Comparison of ENCODE assay signal across 11 cellular contexts in genomic region chr2:15912203-15912602, GRCh38. TPM values are rescaled to one million over a fixed set of nuclear protein-coding genes. Genes with fewer than 3 reads are reported as not detected.
A peak's percentile ranks its signal among the peaks of the same experiment; 100 is the strongest.
DNase-seq lines count a peak whose midpoint lies in the region; ATAC-seq and TF ChIP-seq lines count a peak whose summit lies in the region.
"Had no signal": no experiment of that assay in that cellular context is flagged by ENCODE, and none has a peak within 500 bp of the region (broad histone marks: within the 10 kb centered on the region; RNA-seq: fewer than 3 reads in every experiment).

No MANE protein-coding gene starts in this region.

- no peaks in the 10 kb centered on the region for H3K36me3 ChIP-seq in esophagus muscularis mucosa

- DNase-seq in AG20443 (ENCODE audit: low spot score) (peak; percentile 32), NCI-H226 (peak; percentile 98), esophagus muscularis mucosa (ENCODE audit: extremely low spot score) (peak; percentile 91), neural crest cell (ENCODE audit: low read depth, low spot score) (no peak), retina (no peak), WTC11 (ENCODE audit: low spot score) (no peak), GM19240 (ENCODE audit: insufficient read length, low spot score) (no peak), DMS79 treated with DMSO at 0.1 percent for 48 hours (lab: John Stamatoyannopoulos, UW) (no peak)
- DNase-seq: cortex of kidney had no signal

- H3K27ac ChIP-seq in esophagus muscularis mucosa (replicated peaks in 1 of 4), result peak overlapping the region in 1 of 4 donors; percentile 19

- peaks cover 21 to 26% (median 25%) of the 10 kb centered on the region in 4 donors for H3K4me1 ChIP-seq in esophagus muscularis mucosa

- intact Hi-C loops in esophagus muscularis mucosa (cut with DNase I), result no loop called here

- H3K27me3 ChIP-seq in esophagus muscularis mucosa, result no peaks in the 10 kb centered on the region

- TF ChIP-seq POLR2A in esophagus muscularis mucosa (IDR thresholded peaks at IDR 0.05; ENCODE audit: low read depth), result no peak

- no peak for TF ChIP-seq EP300 in esophagus muscularis mucosa (IDR thresholded peaks at IDR 0.05)

- WGBS in esophagus muscularis mucosa, result 9% methylated on average over 10 of the region's 10 CpGs

- CTCF ChIA-PET in WTC11 (lab: Charles Lee), result no interaction called here

- H3K9me3 Mint-ChIP-seq in neural crest cell, result no peaks in the 10 kb centered on the region
- H3K9me3 Mint-ChIP-seq in WTC11, result no peaks in the 10 kb centered on the region
- H3K9me3 Mint-ChIP-seq: memory B cell had no signal

- H3K36me3 Mint-ChIP-seq in neural crest cell (ENCODE audit: low read depth) (no peaks in the 10 kb centered on the region), WTC11 (no peaks in the 10 kb centered on the region)
- H3K36me3 Mint-ChIP-seq: memory B cell had no signal

- H3K4me1 Mint-ChIP-seq in neural crest cell (peaks cover 13% of the 10 kb centered on the region), WTC11 (0 out of 2 replicates have a peak, but pooled peaks cover 4% of the 10 kb centered on the region)
- H3K4me1 Mint-ChIP-seq: memory B cell had no signal

- POLR2A ChIA-PET in WTC11 (lab: Charles Lee), result no interaction called here

- no peaks in the 10 kb centered on the region for H3K9me3 ChIP-seq in esophagus muscularis mucosa

- no peaks in the 10 kb centered on the region for H3K27me3 Mint-ChIP-seq in neural crest cell (ENCODE audit: low read depth)
- no peaks in the 10 kb centered on the region for H3K27me3 Mint-ChIP-seq in WTC11 (ENCODE audit: low read depth)
- H3K27me3 Mint-ChIP-seq: memory B cell had no signal

- ATAC-seq in WTC11, result no peak

- no peak overlapping the region for H3K4me3 ChIP-seq in esophagus muscularis mucosa

- TF ChIP-seq CTCF in esophagus muscularis mucosa (IDR thresholded peaks at IDR 0.05), result no peak
- no peak for TF ChIP-seq CTCF in neural crest cell (conservative IDR thresholded peaks at IDR 0.05)
- no peak for TF ChIP-seq CTCF in WTC11 (IDR thresholded peaks at IDR 0.05)

- H3K27ac Mint-ChIP-seq in neural crest cell (ENCODE audit: unreplicated experiment), result peak overlapping the region; percentile 51
- H3K27ac Mint-ChIP-seq in WTC11, result no peak overlapping the region
- H3K27ac Mint-ChIP-seq: memory B cell had no signal

- no peak overlapping the region for H3K4me3 Mint-ChIP-seq in neural crest cell
- no peak overlapping the region for H3K4me3 Mint-ChIP-seq in WTC11
- H3K4me3 Mint-ChIP-seq: memory B cell had no signal

TF ChIP-seq in WTC11, 78 proteins besides CTCF, POLR2A, EP300 and RAD21:
- TF ChIP-seq E2F4 (CRISPR knock-in tag; IDR thresholded peaks at IDR 0.05; ENCODE audit: borderline replicate concordance, low read depth) (no peak), ETV6 (CRISPR knock-in tag; IDR thresholded peaks at IDR 0.05) (no peak), JAZF1 (CRISPR knock-in tag; IDR thresholded peaks at IDR 0.05) (no peak), FOXP1 (CRISPR knock-in tag; IDR thresholded peaks at IDR 0.05; ENCODE audit: borderline replicate concordance) (no peak), ZNF281 (CRISPR knock-in tag; IDR thresholded peaks at IDR 0.05) (no peak), ZNF512 (CRISPR knock-in tag; IDR thresholded peaks at IDR 0.05; ENCODE audit: borderline replicate concordance) (no peak), ZNF121 (CRISPR knock-in tag; IDR thresholded peaks at IDR 0.05) (no peak), ZBTB21 (CRISPR knock-in tag; IDR thresholded peaks at IDR 0.05; ENCODE audit: borderline replicate concordance) (no peak), NFATC4 (CRISPR knock-in tag; IDR thresholded peaks at IDR 0.05) (no peak), NR1H2 (CRISPR knock-in tag; IDR thresholded peaks at IDR 0.05) (no peak), SMAD4 (CRISPR knock-in tag; IDR thresholded peaks at IDR 0.05) (no peak), NR2C2 (CRISPR knock-in tag; IDR thresholded peaks at IDR 0.05) (no peak)
TF ChIP-seq in WTC11: peak in this region for 0.

RNA-seq across cellular contexts. Expression of gene MYCN, which starts 28.1 kb away (rescaled TPM):
- total RNA-seq in esophagus muscularis mucosa (1 to 10 TPM in 2 of 4 donors, under 1 TPM in 2; 0.83 to 1.2 (median 1.1) TPM), neural crest cell (144 and 149 TPM in 2 replicates), WTC11 (2021) (68.3 to 77.5 TPM (median 75.3 TPM) in 3 replicates)
- total RNA-seq: activated CD8-positive, alpha-beta memory T cell treated with anti-CD3 and anti-CD28 coated beads for 36 hours had no signal

Comparison
In these comparisons a context has a peak if more than half of its experiments do, and no peak if none do; other contexts are left out.
1. DNase-seq: peak in AG20443 (single experiment), NCI-H226 (single experiment) and esophagus muscularis mucosa (single experiment); none in neural crest cell (single experiment), retina (single experiment), WTC11 (single experiment), GM19240 (single experiment) and DMS79 treated with DMSO at 0.1 percent for 48 hours (single experiment).
2. RNA of gene MYCN, which starts 28.1 kb away (total RNA-seq): 144 to 149 TPM in neural crest cell and 68.3 to 77.5 TPM in WTC11; 0.83 to 1.2 TPM in esophagus muscularis mucosa; every median in the first group is over 10 times any median in the second.